ENCODE assay signal across 9 cellular contexts in the genomic region with DNA sequence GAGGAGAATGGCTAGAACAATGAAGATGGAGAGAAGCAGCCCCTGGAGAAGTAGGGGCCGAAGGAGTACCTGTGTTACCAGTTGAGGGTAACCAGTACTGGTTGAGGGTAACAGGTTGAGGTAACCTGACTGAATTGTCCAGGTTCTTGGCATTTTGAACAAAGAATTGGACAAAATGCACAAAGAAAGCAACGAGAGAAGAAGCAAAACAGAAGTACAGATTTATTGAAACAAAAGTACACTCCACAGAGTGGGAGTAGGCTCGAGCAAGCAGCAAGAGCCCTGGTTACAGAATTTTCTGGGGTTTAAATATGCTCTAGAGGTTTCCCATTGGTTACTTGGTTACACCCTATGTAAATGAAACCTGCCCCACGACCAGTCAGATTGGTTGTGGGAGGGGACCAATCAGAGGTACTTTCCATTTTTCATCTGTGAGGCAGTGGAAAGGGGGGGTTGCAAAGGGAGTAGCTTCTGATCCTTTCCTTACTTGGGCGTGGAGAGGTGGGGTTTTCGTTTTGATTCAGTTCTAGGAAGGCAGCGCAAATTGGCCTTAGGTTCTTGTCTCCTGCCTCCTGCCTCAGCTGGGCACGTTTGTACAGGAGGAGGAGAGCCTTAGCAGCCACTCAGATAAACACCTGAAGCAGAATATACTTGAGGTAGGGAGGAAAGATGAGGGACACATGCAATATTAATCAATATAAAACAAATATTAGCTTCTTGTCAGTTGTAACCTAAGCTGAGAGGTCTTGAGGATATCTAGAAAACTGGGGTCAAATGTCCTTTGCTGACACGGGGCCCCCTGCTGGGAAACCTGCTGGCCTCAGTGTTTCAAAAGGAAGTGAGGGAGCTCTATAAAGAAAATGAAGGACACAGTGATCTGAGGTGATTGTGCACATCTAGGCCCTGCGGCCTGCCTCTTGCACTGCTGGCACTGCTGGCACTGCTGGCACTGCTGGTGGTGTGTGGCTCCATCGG. TPM values are rescaled to one million over a fixed set of nuclear protein-coding genes. Genes with fewer than 3 reads are reported as not detected.
A peak's percentile ranks its signal among the peaks of the same experiment; 100 is the strongest.
DNase-seq lines count a peak whose midpoint lies in the region; ATAC-seq, FAIRE-seq and TF ChIP-seq lines count a peak whose summit lies in the region.
"Had no signal": no experiment of that assay in that cellular context is flagged by ENCODE, and none has a peak within 500 bp of the region (broad histone marks: within the 10 kb centered on the region; RNA-seq: fewer than 3 reads in every experiment).

No MANE protein-coding gene starts in this region.

- DNase-seq in HUDEP-2 (lab: John Stamatoyannopoulos, UW; ENCODE audit: unreplicated experiment in 76 of 76) (peak in 65 of 76 experiments; percentile 5 to 84 (median 44)), NOMO-1 treated with DMSO at 0.1 percent for 48 hours (lab: John Stamatoyannopoulos, UW; ENCODE audit: unreplicated experiment) (peak; percentile 6), K562 (ENCODE audit: extremely low read depth in 1 of 4, low spot score in 3 of 4) (peak; percentile 60 to 88 (median 73)), putamen (ENCODE audit: low spot score) (peak; percentile 40), T1000 (lab: John Stamatoyannopoulos, UW) (no peak), COLO829 (ENCODE audit: low spot score) (no peak)

- WGBS in K562 (ENCODE audit: insufficient coverage, low coverage, missing lambda C conversion rate), result 20% methylated on average over 11 of the region's 11 CpGs

- CTCF ChIA-PET in K562 (lab: Yijun Ruan, JAX; ENCODE audit: low intra/inter-chr PET ratio), result no interaction called here

- H3K4me1 ChIP-seq in K562 (replicated peaks in 1 of 2; ENCODE audit: control insufficient read depth in 2 of 2, insufficient read depth in 2 of 2, low read length in 2 of 2), result peaks cover 7 to 8% of the 10 kb centered on the region in 2 experiments; a peak in 3 of 5 replicates

- POLR2A ChIA-PET in K562 (lab: Yijun Ruan, JAX), result interaction anchor here (0.5 to 2.2 kb wide), 7 partner anchors 9 to 293 kb away, joined by 3 to 15 read pairs (median 4); partner anchors contain the start of genes LSM10 and STK40

- TF ChIP-seq CTCF in K562 (IDR thresholded peaks at IDR 0.05 in 2 of 3, conservative IDR thresholded peaks at IDR 0.05 in 1 of 3; ENCODE audit: insufficient read depth in 2 of 3, low read depth in 1 of 3, low read length in 3 of 3), result peak in 2 of 3 experiments; percentile 6 to 29; a peak in 1 of 6 replicates

- no TSS peak for BruUV-seq in K562 (replicated peaks; lab: Mats Ljungman, UMichigan)

- no peak overlapping the region for H3K4me3 ChIP-seq in K562

- intact Hi-C loops in K562 (cut with micrococcal nuclease), result no loop called here

- no peaks in the 10 kb centered on the region for H4K20me1 ChIP-seq in K562 (replicated peaks; ENCODE audit: control insufficient read depth, insufficient read depth, low read length)

- ATAC-seq in K562 (peak; percentile 99), GM21515 (IDR thresholded peaks at IDR 0.05; ENCODE audit: unreplicated experiment) (no peak), GM21390 (IDR thresholded peaks at IDR 0.05; ENCODE audit: unreplicated experiment) (no peak)

- in situ Hi-C loops in K562 (cut with MboI), result no loop called here

- H2AFZ ChIP-seq in K562 (ENCODE audit: low read depth, low read length), result peak overlapping the region; percentile 65

- FAIRE-seq in K562 (lab: Jason Lieb, UNC), result peak; percentile 98

- no peak for TF ChIP-seq EP300 in K562 (IDR thresholded peaks at IDR 0.05; ENCODE audit: low read length)

- TF ChIP-seq RAD21 in K562 (CRISPR knock-in tag; conservative IDR thresholded peaks at IDR 0.05 in 1 of 2, IDR thresholded peaks at IDR 0.05 in 1 of 2), result peak in 1 of 2 experiments; percentile 23; a peak in 2 of 4 replicates

- peaks cover 7% of the 10 kb centered on the region; the same call in 1 of the 3 replicates for H3K36me3 ChIP-seq in K562 (ENCODE audit: control insufficient read depth, insufficient read depth, low read length)

- 0 out of 2 replicates have a peak, but pooled peaks cover 4% of the 10 kb centered on the region for H3K9me3 ChIP-seq in K562 (replicated peaks; ENCODE audit: control insufficient read depth, insufficient read depth, low read depth, low read length)

- no peaks in the 10 kb centered on the region for H3K79me2 ChIP-seq in K562 (ENCODE audit: control insufficient read depth, insufficient read depth, low read length)

- no peaks in the 10 kb centered on the region for H3K9me1 ChIP-seq in K562 (ENCODE audit: control insufficient read depth, insufficient read depth, low read length)

- peak; percentile 51 for TF ChIP-seq POLR2A in K562 (conservative IDR thresholded peaks at IDR 0.05)

- H3K27ac ChIP-seq in K562 (ENCODE audit: extremely low read depth, low read depth, low read length), result peak overlapping the region; percentile 22; the same call in 2 of the 3 replicates
- H3K27ac ChIP-seq: KMS-11 had no signal

- peak overlapping the region; percentile 44 for H3K4me2 ChIP-seq in K562 (ENCODE audit: insufficient read depth, low read length)
- H3K4me2 ChIP-seq: KMS-11 had no signal

- no peaks in the 10 kb centered on the region for H3K27me3 ChIP-seq in K562 (ENCODE audit: control insufficient read depth in 2 of 2, insufficient read depth in 2 of 2, low read length in 2 of 2)

- peak overlapping the region in 1 of 2 experiments; percentile 59; a peak in 1 of 4 replicates for H3K9ac ChIP-seq in K562 (ENCODE audit: insufficient read depth in 1 of 2, low read depth in 2 of 2, low read length in 2 of 2)
- H3K9ac ChIP-seq: KMS-11 had no signal

RNA-seq across cellular contexts. Expression of gene LSM10, which starts 14.3 kb away (rescaled TPM):
- 20.5 and 63.8 TPM in 2 replicates for total RNA-seq in K562 (2011; cell fraction: chromatin; rRNA removed; ENCODE audit: low replicate concordance)
- 55.5 and 59.9 TPM in 2 replicates for total RNA-seq in K562 (2011; cell fraction: nucleolus; rRNA removed)
- total RNA-seq in K562 (2011; cell fraction: nucleoplasm; rRNA removed), result 40.9 and 45.8 TPM in 2 replicates
- 68.9 and 94.6 TPM in 2 replicates for total RNA-seq in K562 (2014; rRNA removed)
- 9.8 and 13.2 TPM in 2 replicates for total RNA-seq in K562 (2014; rRNA removed; fragmentation: Illumina TruSeq; extraction: Trizol)
- 21.8 and 23.3 TPM in 2 replicates for total RNA-seq in K562 (2015; rRNA removed; fragmentation: Illumina TruSeq; extraction: Trizol)
- 85.7 and 88.0 TPM in 2 replicates for total RNA-seq in K562 (2021)
- 91.4 and 95.2 TPM in 2 replicates for polyA plus RNA-seq in K562 (2011; rRNA removed)
- 111 and 190 TPM in 2 replicates for polyA plus RNA-seq in K562 (2011; cell fraction: cytosol; rRNA removed)
- polyA plus RNA-seq in K562 (2011; cell fraction: nucleus; rRNA removed), result 44.9 and 48.3 TPM in 2 replicates
- 91.2 and 105 TPM in 2 replicates for polyA plus RNA-seq in K562 (2012)
- 122 and 153 TPM in 2 replicates for polyA plus RNA-seq in K562 (2014; fragmentation: Illumina TruSeq; extraction: Trizol)
- polyA plus RNA-seq in K562 (2014; fragmentation: Nextera tagmentation; extraction: Ambion mirVana), result 10 to 100 TPM; 34.8 to 56.9 TPM
- 146 and 168 TPM in 2 replicates for polyA plus RNA-seq in K562 (2014; rRNA removed)
- 26.2 and 41.8 TPM in 2 replicates for polyA minus RNA-seq in K562 (2011; rRNA and poly(A)+ RNA removed)
- polyA minus RNA-seq in K562 (2011; cell fraction: cytosol; rRNA and poly(A)+ RNA removed), result 26.6 and 38.0 TPM in 2 replicates
- polyA minus RNA-seq in K562 (2011; cell fraction: nucleus; rRNA and poly(A)+ RNA removed), result 17.1 and 23.5 TPM in 2 replicates

RNA-seq across cellular contexts. Expression of gene STK40, which starts 26.2 kb away (rescaled TPM):
- total RNA-seq in K562 (2011; cell fraction: chromatin; rRNA removed; ENCODE audit: low replicate concordance), result 24.8 and 55.6 TPM in 2 replicates
- total RNA-seq in K562 (2011; cell fraction: nucleolus; rRNA removed), result 29.2 and 31.0 TPM in 2 replicates
- 30.9 and 40.1 TPM in 2 replicates for total RNA-seq in K562 (2011; cell fraction: nucleoplasm; rRNA removed)
- total RNA-seq in K562 (2014; rRNA removed) (39.1 and 55.1 TPM in 2 replicates), K562 (2014; rRNA removed; fragmentation: Illumina TruSeq; extraction: Trizol) (18.5 and 22.8 TPM in 2 replicates), K562 (2015; rRNA removed; fragmentation: Illumina TruSeq; extraction: Trizol) (27.1 and 27.6 TPM in 2 replicates), K562 (2021) (90.1 and 94.3 TPM in 2 replicates)
- polyA plus RNA-seq in K562 (2011; rRNA removed) (57.8 and 73.8 TPM in 2 replicates), K562 (2014; fragmentation: Illumina TruSeq; extraction: Trizol) (62.9 and 78.0 TPM in 2 replicates), K562 (2014; fragmentation: Nextera tagmentation; extraction: Ambion mirVana) (1 to 10 TPM in 1 of 2 experiments, under 1 TPM in 1; 0.69 to 1.7 TPM), K562 (2014; rRNA removed) (59.0 and 63.1 TPM in 2 replicates)
- 46.1 and 62.2 TPM in 2 replicates for polyA plus RNA-seq in K562 (2011; cell fraction: cytosol; rRNA removed)
- polyA plus RNA-seq in K562 (2011; cell fraction: nucleus; rRNA removed), result 37.6 and 46.3 TPM in 2 replicates
- polyA plus RNA-seq in K562 (2012), result 62.9 and 132 TPM in 2 replicates
- polyA minus RNA-seq in K562 (2011; rRNA and poly(A)+ RNA removed), result 49.4 and 58.5 TPM in 2 replicates
- polyA minus RNA-seq in K562 (2011; cell fraction: cytosol; rRNA and poly(A)+ RNA removed), result 25.9 and 28.4 TPM in 2 replicates
- polyA minus RNA-seq in K562 (2011; cell fraction: nucleus; rRNA and poly(A)+ RNA removed), result 9.8 and 13.2 TPM in 2 replicates

RNA-seq across cellular contexts. Expression of gene OSCP1, which starts 38.3 kb away (rescaled TPM):
- 0.74 TPM in 1 of 2 replicates, not detected in the other for total RNA-seq in K562 (2011; cell fraction: chromatin; rRNA removed; ENCODE audit: low replicate concordance)
- not detected in 2 replicates for total RNA-seq in K562 (2011; cell fraction: nucleolus; rRNA removed)
- not detected in 2 replicates for total RNA-seq in K562 (2011; cell fraction: nucleoplasm; rRNA removed)
- total RNA-seq in K562 (2014; rRNA removed) (0.36 TPM in 1 of 2 replicates, not detected in the other), K562 (2014; rRNA removed; fragmentation: Illumina TruSeq; extraction: Trizol) (not detected in 2 replicates), K562 (2015; rRNA removed; fragmentation: Illumina TruSeq; extraction: Trizol) (0.40 TPM in 1 of 2 replicates, not detected in the other), K562 (2021) (not detected in 2 replicates)
- polyA plus RNA-seq in K562 (2011; rRNA removed) (0.12 and 0.15 TPM in 2 replicates), K562 (2014; fragmentation: Illumina TruSeq; extraction: Trizol) (0.22 and 0.30 TPM in 2 replicates), K562 (2014; fragmentation: Nextera tagmentation; extraction: Ambion mirVana) (not detected), K562 (2014; rRNA removed) (not detected in 2 replicates)
- polyA plus RNA-seq in K562 (2011; cell fraction: cytosol; rRNA removed), result 0.35 TPM in 1 of 2 replicates, not detected in the other
- 0.46 TPM in 1 of 2 replicates, not detected in the other for polyA plus RNA-seq in K562 (2011; cell fraction: nucleus; rRNA removed)
- 0.42 and 0.50 TPM in 2 replicates for polyA plus RNA-seq in K562 (2012)
- polyA minus RNA-seq in K562 (2011; rRNA and poly(A)+ RNA removed), result not detected in 2 replicates
- not detected in 2 replicates for polyA minus RNA-seq in K562 (2011; cell fraction: cytosol; rRNA and poly(A)+ RNA removed)
- polyA minus RNA-seq in K562 (2011; cell fraction: nucleus; rRNA and poly(A)+ RNA removed), result 0.33 TPM in 1 of 2 replicates, not detected in the other

RNA-seq across cellular contexts. Expression of gene MRPS15, which starts 52.2 kb away (rescaled TPM):
- 49.1 and 50.5 TPM in 2 replicates for total RNA-seq in K562 (2011; cell fraction: chromatin; rRNA removed; ENCODE audit: low replicate concordance)
- 46.1 and 55.5 TPM in 2 replicates for total RNA-seq in K562 (2011; cell fraction: nucleolus; rRNA removed)
- 59.8 and 81.0 TPM in 2 replicates for total RNA-seq in K562 (2011; cell fraction: nucleoplasm; rRNA removed)
- total RNA-seq in K562 (2014; rRNA removed), result 209 and 251 TPM in 2 replicates
- total RNA-seq in K562 (2014; rRNA removed; fragmentation: Illumina TruSeq; extraction: Trizol), result 156 and 166 TPM in 2 replicates
- 148 and 156 TPM in 2 replicates for total RNA-seq in K562 (2015; rRNA removed; fragmentation: Illumina TruSeq; extraction: Trizol)
- 144 and 164 TPM in 2 replicates for total RNA-seq in K562 (2021)
- polyA plus RNA-seq in K562 (2011; rRNA removed), result 119 and 149 TPM in 2 replicates
- polyA plus RNA-seq in K562 (2011; cell fraction: cytosol; rRNA removed), result 89.3 and 95.0 TPM in 2 replicates
- 47.9 and 56.5 TPM in 2 replicates for polyA plus RNA-seq in K562 (2011; cell fraction: nucleus; rRNA removed)
- 112 and 119 TPM in 2 replicates for polyA plus RNA-seq in K562 (2012)
- 223 and 237 TPM in 2 replicates for polyA plus RNA-seq in K562 (2014; fragmentation: Illumina TruSeq; extraction: Trizol)
- 100 to 1,000 TPM in 1 of 2 experiments, 10 to 100 TPM in 1; 62.9 to 107 TPM for polyA plus RNA-seq in K562 (2014; fragmentation: Nextera tagmentation; extraction: Ambion mirVana)
- polyA plus RNA-seq in K562 (2014; rRNA removed), result 250 and 286 TPM in 2 replicates
- 79.2 and 97.3 TPM in 2 replicates for polyA minus RNA-seq in K562 (2011; rRNA and poly(A)+ RNA removed)
- polyA minus RNA-seq in K562 (2011; cell fraction: cytosol; rRNA and poly(A)+ RNA removed), result 31.1 and 33.4 TPM in 2 replicates
- 15.9 and 31.7 TPM in 2 replicates for polyA minus RNA-seq in K562 (2011; cell fraction: nucleus; rRNA and poly(A)+ RNA removed)

Comparison
In these comparisons a context has a peak if more than half of its experiments do, and no peak if none do; other contexts are left out.
1. DNase-seq: peak in HUDEP-2 (65 of 76), NOMO-1 treated with DMSO at 0.1 percent for 48 hours (single experiment), K562 (4 of 4) and putamen (single experiment); none in T1000 (single experiment) and COLO829 (single experiment).